ENCODE assay signal across 21 cellular contexts in the genomic region with DNA sequence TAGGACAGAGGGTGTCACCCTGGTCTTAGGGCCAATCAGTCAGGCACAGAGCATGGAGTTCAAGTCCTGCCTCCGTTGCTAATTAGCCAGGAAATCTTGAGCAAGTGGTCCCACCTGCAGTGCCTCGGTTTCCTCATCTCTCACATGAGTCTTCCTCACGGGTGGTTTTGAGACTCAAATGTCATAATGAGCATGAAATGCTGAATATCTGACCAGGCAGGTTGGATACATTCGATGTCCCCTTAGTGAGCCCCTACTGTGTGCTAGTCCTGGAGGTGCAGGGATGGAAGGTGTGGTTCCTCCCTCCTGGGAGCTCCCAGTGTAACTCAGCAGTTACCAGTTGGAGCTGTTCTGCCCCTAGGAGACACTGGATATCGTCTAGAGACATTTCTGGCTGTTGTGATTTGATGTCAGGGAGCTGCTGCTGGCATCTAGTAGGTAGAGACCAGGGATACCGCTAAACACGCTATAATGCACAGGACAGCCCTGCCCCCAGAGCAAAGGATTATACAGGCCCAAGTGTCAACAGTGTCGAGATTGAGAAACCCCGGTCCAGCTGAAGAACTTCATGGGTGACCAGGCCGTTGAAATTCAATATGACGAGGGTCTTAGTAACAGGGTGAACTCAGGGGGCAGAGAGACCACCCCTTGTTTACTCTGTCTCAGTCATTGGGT.
A peak's percentile ranks its signal among the peaks of the same experiment; 100 is the strongest.
DNase-seq lines count a peak whose midpoint lies in the region; ATAC-seq and TF ChIP-seq lines count a peak whose summit lies in the region.
"Had no signal": no experiment of that assay in that cellular context is flagged by ENCODE, and none has a peak within 500 bp of the region (broad histone marks: within the 10 kb centered on the region; RNA-seq: fewer than 3 reads in every experiment).

No MANE protein-coding gene starts in this region.

- peaks cover 4% of the 10 kb centered on the region for H3K9me3 ChIP-seq in adipocyte (ENCODE audit: control insufficient read depth, low read length)
- H3K9me3 ChIP-seq in mucosa of stomach (ENCODE audit: control insufficient read depth, low read length), result no peaks in the 10 kb centered on the region
- H3K9me3 ChIP-seq in tibial artery, result no peaks in the 10 kb centered on the region
- H3K9me3 ChIP-seq: colonic mucosa had no signal

- peak overlapping the region; percentile 26 for H3K27ac ChIP-seq in epithelial cell of prostate
- peak overlapping the region; percentile 75 to 79 for H3K27ac ChIP-seq in tibial artery
- H3K27ac ChIP-seq: colonic mucosa, neural progenitor cell had no signal

- H3K27ac Mint-ChIP-seq in activated naive CD4-positive, alpha-beta T cell treated with anti-CD3 and anti-CD28 coated beads, Interleukin-2, amount 50 U/mL, for 72 hours, result no peak overlapping the region
- H3K27ac Mint-ChIP-seq: activated naive CD8-positive, alpha-beta T cell; stimulated activated effector memory CD8-positive, alpha-beta T cell treated with anti-CD3 and anti-CD28 coated beads, Interleukin-12 subunit alpha, Interleukin-12 subunit beta, amount 100 ng/mL, for 72 hours had no signal

- peaks cover 0 to 5% of the 10 kb centered on the region in 2 donors for H3K9me3 Mint-ChIP-seq in activated naive CD4-positive, alpha-beta T cell treated with anti-CD3 and anti-CD28 coated beads, Interleukin-2, amount 50 U/mL, for 72 hours

- intact Hi-C loops in tibial artery (cut with DNase I; ENCODE audit: low total_unique reads), result no loop called here

- no peaks in the 10 kb centered on the region for H3K36me3 Mint-ChIP-seq in activated naive CD4-positive, alpha-beta T cell treated with anti-CD3 and anti-CD28 coated beads, Interleukin-2, amount 50 U/mL, for 72 hours
- H3K36me3 Mint-ChIP-seq: activated naive CD8-positive, alpha-beta T cell; neural progenitor cell; stimulated activated effector memory CD8-positive, alpha-beta T cell treated with anti-CD3 and anti-CD28 coated beads, Interleukin-12 subunit alpha, Interleukin-12 subunit beta, amount 100 ng/mL, for 72 hours had no signal

- H3K36me3 ChIP-seq in adipocyte (ENCODE audit: control insufficient read depth, insufficient read depth, low read length, severe bottlenecking) (no peaks in the 10 kb centered on the region), mucosa of stomach (ENCODE audit: control insufficient read depth, insufficient read depth, low read length) (no peaks in the 10 kb centered on the region), tibial artery (no peaks in the 10 kb centered on the region)
- H3K36me3 ChIP-seq: BLaER1 treated with 17β-estradiol and CSF1 and Interleukin-3, amounts not matched to agents 10 nM and 100 nM; colonic mucosa; neural progenitor cell had no signal

- TF ChIP-seq CTCF in tibial artery (IDR thresholded peaks at IDR 0.05), result no peak

- H3K27me3 ChIP-seq in adipocyte (replicated peaks; ENCODE audit: control insufficient read depth, insufficient read depth, low read length), result no peaks in the 10 kb centered on the region
- H3K27me3 ChIP-seq in mucosa of stomach (ENCODE audit: control insufficient read depth, insufficient read depth, low read length), result no peaks in the 10 kb centered on the region
- H3K27me3 ChIP-seq in tibial artery, result no peaks in the 10 kb centered on the region
- H3K27me3 ChIP-seq: BLaER1 treated with 17β-estradiol and CSF1 and Interleukin-3, amounts not matched to agents 10 nM and 100 nM; colonic mucosa; neural progenitor cell had no signal

- DNase-seq in adipocyte (ENCODE audit: low read depth) (no peak), epithelial cell of prostate (ENCODE audit: low read depth, low spot score) (no peak), tibial artery (peak in 1 of 2 donors; percentile 38), COR-L47 (lab: John Stamatoyannopoulos, UW) (no peak), Ammon's horn (ENCODE audit: low spot score) (no peak)
- DNase-seq in activated naive CD4-positive, alpha-beta T cell treated with anti-CD3 and anti-CD28 coated beads, Interleukin-2, amount 50 U/mL, for 72 hours (ENCODE audit: low spot score in 2 of 2), result no peak
- DNase-seq: activated CD4-positive, alpha-beta T cell treated with anti-CD3 and anti-CD28 coated beads for 4 hours; colonic mucosa; DMS79; left colon; NCI-H1105; NCI-H2171 treated with DMSO at 0.1 percent for 48 hours; SHP77 treated with DMSO at 0.1 percent for 48 hours; T-helper 9 cell had no signal

- H3K4me1 ChIP-seq in adipocyte (ENCODE audit: control insufficient read depth, insufficient read depth, low read length) (peaks cover 56% of the 10 kb centered on the region), mucosa of stomach (ENCODE audit: control insufficient read depth, insufficient read depth, low read length) (no peaks in the 10 kb centered on the region), tibial artery (peaks cover 0 to 42% (median 25%) of the 10 kb centered on the region in 4 donors)
- H3K4me1 ChIP-seq: colonic mucosa, neural progenitor cell had no signal

- ATAC-seq in GM21515 (IDR thresholded peaks at IDR 0.05; ENCODE audit: unreplicated experiment), result no peak
- no peak for ATAC-seq in activated naive CD4-positive, alpha-beta T cell treated with anti-CD3 and anti-CD28 coated beads, Interleukin-2, amount 50 U/mL, for 72 hours
- ATAC-seq: K562; left colon; stimulated activated effector memory CD8-positive, alpha-beta T cell treated with anti-CD3 and anti-CD28 coated beads, Interleukin-12 subunit alpha, Interleukin-12 subunit beta, amount 100 ng/mL, for 72 hours had no signal

- H3K9ac ChIP-seq in adipocyte (ENCODE audit: low read length), result peak overlapping the region; percentile 84
- peak overlapping the region; percentile 37 for H3K9ac ChIP-seq in mucosa of stomach (ENCODE audit: low read length)
- H3K9ac ChIP-seq: neural progenitor cell had no signal

- peak overlapping the region; percentile 50 for H3K4me3 ChIP-seq in adipocyte (ENCODE audit: low read length)
- H3K4me3 ChIP-seq in mucosa of stomach (ENCODE audit: low read length), result no peak overlapping the region
- no peak overlapping the region for H3K4me3 ChIP-seq in tibial artery
- H3K4me3 ChIP-seq: BLaER1 treated with 17β-estradiol and CSF1 and Interleukin-3, amounts not matched to agents 10 nM and 100 nM; colonic mucosa; K562; neural progenitor cell had no signal
